Comparison of ENCODE assay signal across 3 cellular contexts in the genomic region with DNA sequence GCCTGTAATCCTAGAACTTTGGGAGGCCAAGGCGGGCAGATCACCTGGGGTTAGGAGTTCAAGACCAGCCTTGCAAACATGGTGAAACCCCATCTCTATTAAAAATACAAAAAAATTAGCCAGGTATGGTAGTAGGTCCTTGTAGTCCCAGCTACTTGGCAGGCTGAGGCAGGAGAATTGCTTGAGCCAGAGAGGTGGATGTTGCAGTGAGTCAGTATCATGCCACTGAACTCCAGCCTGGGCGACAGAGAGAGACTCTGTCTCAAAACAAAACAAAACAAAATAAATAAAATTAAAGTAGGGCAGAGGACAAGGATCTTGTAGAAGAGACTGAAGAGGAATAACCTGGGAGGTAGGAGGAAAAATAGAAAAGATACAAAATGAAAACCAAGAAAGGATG.
"Had no signal": no experiment of that assay in that cellular context is flagged by ENCODE, and none has a peak within 500 bp of the region (broad histone marks: within the 10 kb centered on the region; RNA-seq: fewer than 3 reads in every experiment).

No MANE protein-coding gene starts in this region.

- H3K4me3 ChIP-seq: GM12878 had no signal

- DNase-seq: GDM1, GF-D8 had no signal
